8 cellular contexts compared by ENCODE assay signal in the genomic region with DNA sequence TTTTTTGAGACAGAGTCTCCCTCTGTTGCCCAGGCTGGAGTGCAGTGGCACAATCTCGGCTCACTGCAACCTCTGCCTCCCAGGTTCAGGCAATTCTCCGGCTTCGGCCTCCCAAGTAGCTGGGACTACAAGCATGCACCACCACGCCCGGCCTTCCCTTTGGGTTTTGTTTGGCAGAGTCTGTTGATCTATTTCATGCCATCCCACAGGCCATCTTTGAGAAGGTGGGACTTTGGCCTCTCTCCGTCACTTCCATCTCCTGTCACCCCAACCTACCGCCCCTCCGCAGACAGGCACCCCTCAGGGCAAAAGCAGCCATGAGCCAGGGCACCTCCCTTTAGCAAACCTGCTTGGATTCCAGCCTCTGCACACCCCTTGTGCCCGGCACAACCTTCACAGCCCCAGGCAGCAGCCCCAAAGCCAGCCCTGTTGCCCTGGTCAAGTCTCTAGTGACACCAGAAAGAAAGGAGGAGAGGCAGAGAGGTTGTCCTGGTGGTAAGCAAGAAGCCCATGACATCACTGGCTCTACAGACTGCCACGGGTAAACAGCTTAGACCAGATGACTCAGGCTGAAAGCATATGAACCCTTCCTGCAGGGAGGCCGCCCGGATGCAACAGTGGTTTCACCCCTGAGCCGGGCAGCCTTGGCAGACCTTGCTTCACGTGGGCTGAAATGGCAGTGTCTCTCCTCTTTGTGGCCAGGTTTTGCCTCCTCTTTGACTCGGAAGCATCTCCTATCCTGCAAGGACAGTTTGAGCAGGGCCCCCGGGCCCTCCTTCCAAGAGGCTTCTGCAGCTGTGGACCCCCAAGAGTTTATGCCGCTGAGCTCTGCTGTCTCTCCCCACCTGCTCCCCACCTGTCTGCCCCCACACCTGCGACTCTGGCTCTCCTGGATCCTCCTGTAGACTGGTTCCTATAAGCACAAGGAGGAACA. TPM values are rescaled to one million over a fixed set of nuclear protein-coding genes. Genes with fewer than 3 reads are reported as not detected.
A peak's percentile ranks its signal among the peaks of the same experiment; 100 is the strongest.
DNase-seq lines count a peak whose midpoint lies in the region; ATAC-seq and TF ChIP-seq lines count a peak whose summit lies in the region.

No MANE protein-coding gene starts in this region.

- no peaks in the 10 kb centered on the region for H3K9me2 ChIP-seq in PC-3 (replicated peaks; ENCODE audit: low read length)

- peak overlapping the region; percentile 89 for H3K27ac ChIP-seq in PC-3 (ENCODE audit: low read length)
- peak overlapping the region; percentile 70 to 82 (median 82) for H3K27ac ChIP-seq in gastrocnemius medialis

- peak; percentile 99 for DNase-seq in A172 (ENCODE audit: low spot score)
- peak; percentile 98 for DNase-seq in PC-3
- DNase-seq in activated naive CD4-positive, alpha-beta T cell treated with anti-CD3 and anti-CD28 coated beads, Interleukin-2, amount 10 ng/mL, durations not matched to agents 7 days and 5 days = peak; percentile 57
- DNase-seq in Right ventricle myocardium superior = peak; percentile 72
- peak; percentile 43 to 73 for DNase-seq in gastrocnemius medialis
- DNase-seq in superior temporal gyrus (ENCODE audit: extremely low spot score) = no peak
- DNase-seq in NCI-H1092 treated with DMSO at 0.1 percent for 48 hours (lab: John Stamatoyannopoulos, UW) = no peak

- no peaks in the 10 kb centered on the region for H3K79me2 ChIP-seq in PC-3 (ENCODE audit: low read length)

- in situ Hi-C loops in gastrocnemius medialis (cut with MboI; ENCODE audit: low sequenced_read_pairs in 4 of 4) = no loop called here

- peak overlapping the region; percentile 67 for H3K27ac Mint-ChIP-seq in activated naive CD4-positive, alpha-beta T cell treated with anti-CD3 and anti-CD28 coated beads, Interleukin-2, amount 10 ng/mL, durations not matched to agents 7 days and 5 days

- H3K4me1 Mint-ChIP-seq in activated naive CD4-positive, alpha-beta T cell treated with anti-CD3 and anti-CD28 coated beads, Interleukin-2, amount 10 ng/mL, durations not matched to agents 7 days and 5 days = peaks cover 5% of the 10 kb centered on the region

- peak overlapping the region; percentile 69 for H3K9ac ChIP-seq in PC-3 (ENCODE audit: low read length)

- ATAC-seq in GM18867 (IDR thresholded peaks at IDR 0.05; ENCODE audit: unreplicated experiment) (peak; percentile 80), PC-3 (peak; percentile 87), Right ventricle myocardium superior (ENCODE audit: poor library complexity) (peak; percentile 24), gastrocnemius medialis (peak; percentile 56 to 61)

- TSS peak; percentile 64 for BruUV-seq in PC-3 (replicated peaks; lab: Mats Ljungman, UMichigan)

- TF ChIP-seq POLR2A in gastrocnemius medialis (IDR thresholded peaks at IDR 0.05) = no peak

- H3F3A ChIP-seq in PC-3 (ENCODE audit: low read length, unreplicated experiment) = no peaks in the 10 kb centered on the region

- POLR2A ChIA-PET in PC-3 (lab: Charles Lee; ENCODE audit: unreplicated experiment) = no interaction called here

- H3K4me1 ChIP-seq in PC-3 (ENCODE audit: insufficient read depth, low read length) (peaks cover 42% of the 10 kb centered on the region), gastrocnemius medialis (peaks cover 24 to 28% of the 10 kb centered on the region in 2 donors)

- H3K36me3 Mint-ChIP-seq in activated naive CD4-positive, alpha-beta T cell treated with anti-CD3 and anti-CD28 coated beads, Interleukin-2, amount 10 ng/mL, durations not matched to agents 7 days and 5 days = no peaks in the 10 kb centered on the region

- CTCF ChIA-PET in PC-3 (lab: Charles Lee) = no interaction called here
- CTCF ChIA-PET in activated naive CD4-positive, alpha-beta T cell treated with anti-CD3 and anti-CD28 coated beads, Interleukin-2, amount 10 ng/mL, durations not matched to agents 7 days and 5 days (lab: Charles Lee) = interaction anchor here (0.7 to 1.3 kb wide), 2 partner anchors 9 to 67 kb away, joined by 3 to 5 read pairs; no protein-coding TSS in a partner anchor

- H3K9me3 ChIP-seq in PC-3 (ENCODE audit: low read length) = no peaks in the 10 kb centered on the region
- no peaks in the 10 kb centered on the region for H3K9me3 ChIP-seq in gastrocnemius medialis

- H3K27me3 Mint-ChIP-seq in activated naive CD4-positive, alpha-beta T cell treated with anti-CD3 and anti-CD28 coated beads, Interleukin-2, amount 10 ng/mL, durations not matched to agents 7 days and 5 days = peaks cover 34% of the 10 kb centered on the region

- H3K4me3 Mint-ChIP-seq in activated naive CD4-positive, alpha-beta T cell treated with anti-CD3 and anti-CD28 coated beads, Interleukin-2, amount 10 ng/mL, durations not matched to agents 7 days and 5 days = no peak overlapping the region

- no peaks in the 10 kb centered on the region for H4K20me1 ChIP-seq in PC-3 (ENCODE audit: low read length)

- intact Hi-C loops in PC-3 (cut with micrococcal nuclease) (loop anchor here (2.0 to 5.0 kb wide), 2 partner anchors 39 to 92 kb away; a partner anchor contains a TSS), Right ventricle myocardium superior (cut with DNase I) (no loop called here), gastrocnemius medialis (cut with DNase I; ENCODE audit: low total_unique reads) (loop anchor here (5.0 kb wide), 2 partner anchors 44 to 51 kb away; a partner anchor contains a TSS)

- H3K4me3 ChIP-seq in PC-3 (ENCODE audit: low read length) (peak overlapping the region; percentile 7; the same call in 1 of the 2 replicates), gastrocnemius medialis (peak overlapping the region in 2 of 4 donors; percentile 28 to 33)

- TF ChIP-seq CTCF in PC-3 (conservative IDR thresholded peaks at IDR 0.05; ENCODE audit: low read depth, low read length) (no peak), gastrocnemius medialis (IDR thresholded peaks at IDR 0.05 in 4 of 5, conservative IDR thresholded peaks at IDR 0.05 in 1 of 5) (no peak)

- H3K36me3 ChIP-seq in PC-3 (ENCODE audit: low read depth, low read length) (no peaks in the 10 kb centered on the region), gastrocnemius medialis (no peaks in the 10 kb centered on the region)

- no peaks in the 10 kb centered on the region for H3K27me3 ChIP-seq in PC-3 (ENCODE audit: low read length)
- no peaks in the 10 kb centered on the region for H3K27me3 ChIP-seq in gastrocnemius medialis

- H3K9me3 Mint-ChIP-seq in activated naive CD4-positive, alpha-beta T cell treated with anti-CD3 and anti-CD28 coated beads, Interleukin-2, amount 10 ng/mL, durations not matched to agents 7 days and 5 days = no peaks in the 10 kb centered on the region

- H3K4me2 ChIP-seq in PC-3 (ENCODE audit: low read length) = peak overlapping the region; percentile 54

- peak overlapping the region; percentile 25 for H2AFZ ChIP-seq in PC-3 (ENCODE audit: low read length)

RNA-seq across cellular contexts. Expression of a gene that starts 8.1 kb away (rescaled TPM):
- 257 and 279 TPM in 2 replicates for total RNA-seq in A172 (2014; rRNA removed; shearing (Covaris generic))
- 60.1 and 62.5 TPM in 2 replicates for total RNA-seq in PC-3 (2014; rRNA removed)
- 114 TPM for total RNA-seq in Right ventricle myocardium superior
- total RNA-seq in gastrocnemius medialis = 10 to 100 TPM; 20.4 to 28.7 (median 27.0) TPM

RNA-seq across cellular contexts. Expression of a gene that starts 30.3 kb away (rescaled TPM):
- total RNA-seq in A172 (2014; rRNA removed; shearing (Covaris generic)) = 0.81 and 0.89 TPM in 2 replicates
- total RNA-seq in PC-3 (2014; rRNA removed) (1.8 and 2.4 TPM in 2 replicates), Right ventricle myocardium superior (0.70 TPM), gastrocnemius medialis (under 1 TPM in 1 of 4 donors, not detected in 3; 0.16 TPM)

RNA-seq across cellular contexts. Expression of a gene that starts 46.4 kb away (rescaled TPM):
- 352 and 514 TPM in 2 replicates for total RNA-seq in A172 (2014; rRNA removed; shearing (Covaris generic))
- total RNA-seq in PC-3 (2014; rRNA removed) = 72.4 and 121 TPM in 2 replicates
- 499 TPM for total RNA-seq in Right ventricle myocardium superior
- 10 to 100 TPM; 15.0 to 45.9 (median 23.0) TPM for total RNA-seq in gastrocnemius medialis

Comparison
In these comparisons a context has a peak if more than half of its experiments do, and no peak if none do; other contexts are left out.
1. DNase-seq: peak in A172 (single experiment), PC-3 (single experiment), activated naive CD4-positive, alpha-beta T cell treated with anti-CD3 and anti-CD28 coated beads, Interleukin-2, amount 10 ng/mL, durations not matched to agents 7 days and 5 days (single experiment), Right ventricle myocardium superior (single experiment) and gastrocnemius medialis (2 of 2); none in superior temporal gyrus (single experiment) and NCI-H1092 treated with DMSO at 0.1 percent for 48 hours (single experiment).
2. ATAC-seq: peak in every context shown above with its lines; median percentile 87 in PC-3; 80 in GM18867; 58 in gastrocnemius medialis; 24 in Right ventricle myocardium superior.